In genomic region chr3:86772699-86773098, GRCh38 we compare ENCODE assay signal across 24 cellular contexts.
"Had no signal": no experiment of that assay in that cellular context is flagged by ENCODE, and none has a peak within 500 bp of the region (broad histone marks: within the 10 kb centered on the region; RNA-seq: fewer than 3 reads in every experiment).

No MANE protein-coding gene starts in this region.

- H3K9me3 ChIP-seq: colonic mucosa, esophagus squamous epithelium, gastrocnemius medialis, lower lobe of right lung, prostate gland, right atrium auricular region, stomach, thyroid gland, vagina had no signal

- H3K4me1 Mint-ChIP-seq: naive thymus-derived CD8-positive, alpha-beta T cell; nephron progenitor cell had no signal

- H3K4me3 Mint-ChIP-seq: dendritic cell treated with granulocyte-macrophage colony-stimulating factor and Interleukin-4, amounts not matched to agents 40 ng/mL and 50 ng/mL, for 4 days; endodermal cell; naive thymus-derived CD8-positive, alpha-beta T cell; nephron progenitor cell had no signal

- H3K36me3 Mint-ChIP-seq: naive thymus-derived CD8-positive, alpha-beta T cell had no signal

- H3K36me3 ChIP-seq: colonic mucosa, esophagus squamous epithelium, gastrocnemius medialis, lower lobe of right lung, prostate gland, right atrium auricular region, stomach, thyroid gland, vagina had no signal

- H3K27me3 ChIP-seq: colonic mucosa, esophagus squamous epithelium, gastrocnemius medialis, right atrium auricular region, stomach, thyroid gland, vagina had no signal

- H3K4me3 ChIP-seq: colonic mucosa, esophagus squamous epithelium, gastrocnemius medialis, lower lobe of right lung, prostate gland, right atrium auricular region, smooth muscle cell, stomach, thyroid gland, vagina had no signal

- H2AFZ ChIP-seq: parathyroid adenoma had no signal

- H3K9me3 Mint-ChIP-seq: dendritic cell treated with granulocyte-macrophage colony-stimulating factor and Interleukin-4, amounts not matched to agents 40 ng/mL and 50 ng/mL, for 4 days; endodermal cell; nephron progenitor cell had no signal

- ATAC-seq: gastrocnemius medialis, left ventricle myocardium superior had no signal

- H3K79me2 ChIP-seq: parathyroid adenoma had no signal

- H3K27ac Mint-ChIP-seq: dendritic cell treated with granulocyte-macrophage colony-stimulating factor and Interleukin-4, amounts not matched to agents 40 ng/mL and 50 ng/mL, for 4 days; endodermal cell; naive thymus-derived CD8-positive, alpha-beta T cell; nephron progenitor cell had no signal

- H3K4me2 ChIP-seq: smooth muscle cell had no signal

- H3K27me3 Mint-ChIP-seq: dendritic cell treated with granulocyte-macrophage colony-stimulating factor and Interleukin-4, amounts not matched to agents 40 ng/mL and 50 ng/mL, for 4 days; naive thymus-derived CD8-positive, alpha-beta T cell had no signal

- DNase-seq: colonic mucosa; effector CD8-positive, alpha-beta T cell; endodermal cell; esophagus squamous epithelium; gastrocnemius medialis; head of caudate nucleus; left ventricle myocardium superior; lower lobe of right lung; naive thymus-derived CD8-positive, alpha-beta T cell; nephron progenitor cell; stimulated activated CD4-positive, alpha-beta T cell treated with anti-CD3 and anti-CD28 coated beads, Interleukin-12 subunit alpha, Interleukin-12 subunit beta, amount 100 ng/mL, for 4 hours; stimulated activated CD4-positive, alpha-beta T cell treated with anti-CD3 and anti-CD28 coated beads, Interleukin-1b, Interleukin-23, amount 100 ng/mL, for 48 hours; stimulated activated CD4-positive, alpha-beta T cell treated with anti-CD3 and anti-CD28 coated beads, Interleukin-4, amount 100 ng/mL, for 1 hour; stimulated activated CD8-positive, alpha-beta memory T cell treated with anti-CD3 and anti-CD28 coated beads, Interleukin-4, amount 100 ng/mL, for 48 hours; stimulated activated naive CD4-positive, alpha-beta T cell treated with Interleukin-2 at 50 U/mL for 16 hours; stomach; thyroid gland; trophoblast cell had no signal

- H3K4me1 ChIP-seq: colonic mucosa, esophagus squamous epithelium, gastrocnemius medialis, lower lobe of right lung, parathyroid adenoma, prostate gland, right atrium auricular region, stomach, thyroid gland, vagina had no signal

- H3K9ac ChIP-seq: parathyroid adenoma had no signal

- H3K27ac ChIP-seq: colonic mucosa, esophagus squamous epithelium, gastrocnemius medialis, lower lobe of right lung, parathyroid adenoma, prostate gland, right atrium auricular region, stomach, thyroid gland, vagina had no signal
